ENCODE assay signal across 14 cellular contexts in the genomic region with DNA sequence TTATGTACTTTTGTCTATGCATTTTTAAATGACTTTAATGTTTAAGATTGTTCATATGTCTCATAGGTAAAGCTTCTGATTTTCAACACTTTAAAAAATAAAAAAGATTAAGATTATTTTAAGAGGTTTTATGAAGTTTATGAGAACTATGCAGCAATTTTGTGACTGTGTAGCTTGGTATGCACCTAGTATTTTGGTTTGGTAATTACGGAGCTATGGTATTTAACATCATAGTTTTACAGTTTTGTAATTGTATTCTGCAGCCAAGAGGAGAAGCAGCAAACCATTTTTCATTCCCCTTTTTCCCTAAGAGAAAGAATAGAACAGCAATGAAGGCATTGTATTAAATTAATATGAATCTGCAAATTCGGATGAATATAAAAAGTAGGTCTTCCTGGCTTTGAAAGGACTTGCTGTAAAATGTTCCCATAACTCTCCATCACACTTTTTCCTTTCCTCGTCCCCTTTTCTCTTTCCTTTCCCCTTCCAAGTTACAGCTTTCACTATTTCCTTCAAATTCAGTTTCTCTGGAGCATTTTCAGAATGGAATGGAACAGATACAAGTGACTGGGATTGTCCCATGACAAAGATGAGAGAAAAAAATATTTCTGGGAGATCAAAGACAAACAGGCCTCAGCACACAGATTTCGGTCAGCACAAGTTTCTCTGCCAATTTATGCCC. TPM values are rescaled to one million over a fixed set of nuclear protein-coding genes. Genes with fewer than 3 reads are reported as not detected.
DNase-seq lines count a peak whose midpoint lies in the region; ATAC-seq and TF ChIP-seq lines count a peak whose summit lies in the region.
"Had no signal": no experiment of that assay in that cellular context is flagged by ENCODE, and none has a peak within 500 bp of the region (broad histone marks: within the 10 kb centered on the region; RNA-seq: fewer than 3 reads in every experiment).

No MANE protein-coding gene starts in this region.

- H3K4me1 ChIP-seq in right atrium auricular region (peaks cover 0 to 8% of the 10 kb centered on the region in 2 donors), heart left ventricle (peaks cover 0 to 17% (median 0%) of the 10 kb centered on the region in 12 donors), Karpas-422 (ENCODE audit: low read length) (no peaks in the 10 kb centered on the region)

- no peak overlapping the region for H3K4me3 Mint-ChIP-seq in nephron
- H3K4me3 Mint-ChIP-seq: activated naive CD4-positive, alpha-beta T cell treated with anti-CD3 and anti-CD28 coated beads, Interleukin-2, amount 50 U/mL, for 24 hours had no signal

- TF ChIP-seq POLR2A in heart left ventricle (IDR thresholded peaks at IDR 0.05), result no peak
- TF ChIP-seq POLR2A in erythroblast (IDR thresholded peaks at IDR 0.05; ENCODE audit: low read length), result no peak

- no peak for ATAC-seq in heart left ventricle
- ATAC-seq in GM19023 (IDR thresholded peaks at IDR 0.05; ENCODE audit: unreplicated experiment), result no peak

- H3K4me2 ChIP-seq in Karpas-422 (ENCODE audit: low read depth, low read length, poor library complexity, severe bottlenecking), result no peak overlapping the region

- no peaks in the 10 kb centered on the region for H3K9me3 Mint-ChIP-seq in nephron
- H3K9me3 Mint-ChIP-seq: activated naive CD4-positive, alpha-beta T cell treated with anti-CD3 and anti-CD28 coated beads, Interleukin-2, amount 50 U/mL, for 24 hours had no signal

- no peaks in the 10 kb centered on the region for H3K9me3 ChIP-seq in right atrium auricular region
- H3K9me3 ChIP-seq in heart left ventricle, result no peaks in the 10 kb centered on the region
- H3K9me3 ChIP-seq in Karpas-422 (ENCODE audit: low read length), result no peaks in the 10 kb centered on the region

- H3K27me3 ChIP-seq in right atrium auricular region, result no peaks in the 10 kb centered on the region
- no peaks in the 10 kb centered on the region for H3K27me3 ChIP-seq in heart left ventricle
- no peaks in the 10 kb centered on the region for H3K27me3 ChIP-seq in Karpas-422 (ENCODE audit: low read length)

- no peak overlapping the region for H2AFZ ChIP-seq in Karpas-422 (ENCODE audit: low read length)

- no peaks in the 10 kb centered on the region for H3K36me3 Mint-ChIP-seq in nephron (ENCODE audit: low read depth)
- H3K36me3 Mint-ChIP-seq: activated naive CD4-positive, alpha-beta T cell treated with anti-CD3 and anti-CD28 coated beads, Interleukin-2, amount 50 U/mL, for 24 hours had no signal

- TF ChIP-seq CTCF in right atrium auricular region (IDR thresholded peaks at IDR 0.05) (no peak), heart left ventricle (IDR thresholded peaks at IDR 0.05) (no peak), cardiac fibroblast (IDR thresholded peaks at IDR 0.05; ENCODE audit: low read depth, low read length) (no peak), nephron (IDR thresholded peaks at IDR 0.05; ENCODE audit: unreplicated experiment in 3 of 3) (no peak)

- H3K79me2 ChIP-seq in Karpas-422 (ENCODE audit: low read length), result no peaks in the 10 kb centered on the region

- H3K9me2 ChIP-seq in Karpas-422 (replicated peaks; ENCODE audit: insufficient read depth, low read length), result no peaks in the 10 kb centered on the region

- H3K36me3 ChIP-seq in right atrium auricular region, result no peaks in the 10 kb centered on the region
- no peaks in the 10 kb centered on the region for H3K36me3 ChIP-seq in heart left ventricle
- no peaks in the 10 kb centered on the region for H3K36me3 ChIP-seq in Karpas-422 (ENCODE audit: insufficient read depth, low read length)

- H4K20me1 ChIP-seq in Karpas-422 (ENCODE audit: insufficient read depth, low read depth, low read length), result no peaks in the 10 kb centered on the region

- WGBS in heart left ventricle, 4 donors, result 66 to 72% (median 69%) methylated on average over 4 of the region's 4 CpGs

- H3K27ac ChIP-seq in right atrium auricular region, result peak overlapping the region; percentile 52 to 72
- peak overlapping the region in 5 of 12 donors; percentile 4 to 65 (median 38) for H3K27ac ChIP-seq in heart left ventricle
- no peak overlapping the region for H3K27ac ChIP-seq in Karpas-422 (ENCODE audit: low read length)
- H3K27ac ChIP-seq: HL-60, SK-N-MC had no signal

- no peak overlapping the region for H3K9ac ChIP-seq in Karpas-422 (ENCODE audit: low read length)

- peak overlapping the region in 2 of 3 experiments; percentile 1 to 41 for H3K27ac Mint-ChIP-seq in nephron
- H3K27ac Mint-ChIP-seq: activated naive CD4-positive, alpha-beta T cell treated with anti-CD3 and anti-CD28 coated beads, Interleukin-2, amount 50 U/mL, for 24 hours had no signal

- peaks cover 16% of the 10 kb centered on the region for H3K4me1 Mint-ChIP-seq in nephron
- H3K4me1 Mint-ChIP-seq: activated naive CD4-positive, alpha-beta T cell treated with anti-CD3 and anti-CD28 coated beads, Interleukin-2, amount 50 U/mL, for 24 hours had no signal

- no peak for DNase-seq in right atrium auricular region (ENCODE audit: low spot score)
- DNase-seq in heart left ventricle, result no peak
- DNase-seq in cardiac fibroblast (ENCODE audit: low read depth in 2 of 2), result peak; percentile 47 to 63
- no peak for DNase-seq in Karpas-422
- no peak for DNase-seq in erythroblast (lab: John Stamatoyannopoulos, UW)
- DNase-seq in DMS153 treated with DMSO at 0.1 percent for 48 hours (lab: John Stamatoyannopoulos, UW; ENCODE audit: unreplicated experiment), result no peak
- DNase-seq: cortex of kidney, MM.1S, small intestine had no signal

- intact Hi-C loops in heart left ventricle (cut with DNase I), result no loop called here

- H3K4me3 ChIP-seq in right atrium auricular region, result no peak overlapping the region
- H3K4me3 ChIP-seq in heart left ventricle, result no peak overlapping the region
- H3K4me3 ChIP-seq in cardiac fibroblast (replicated peaks in 1 of 2; ENCODE audit: low read depth in 2 of 2, low read length in 2 of 2), result no peak overlapping the region
- no peak overlapping the region for H3K4me3 ChIP-seq in Karpas-422 (ENCODE audit: low read length)
- H3K4me3 ChIP-seq: SK-N-MC had no signal

- no peaks in the 10 kb centered on the region for H3K27me3 Mint-ChIP-seq in nephron (ENCODE audit: low read depth)
- H3K27me3 Mint-ChIP-seq: activated naive CD4-positive, alpha-beta T cell treated with anti-CD3 and anti-CD28 coated beads, Interleukin-2, amount 50 U/mL, for 24 hours had no signal

RNA-seq across cellular contexts. Expression of gene PIEZO2, which starts 26.0 kb away (rescaled TPM):
- total RNA-seq in right atrium auricular region, result 1 to 10 TPM in 1 of 2 donors, under 1 TPM in 1; 0.63 to 3.0 TPM
- 1 to 10 TPM in 2 of 9 donors, under 1 TPM in 5, not detected in 2; 0.06 to 4.9 (median 0.39) TPM for total RNA-seq in heart left ventricle
- polyA plus RNA-seq in heart left ventricle, result under 1 TPM; 0.04 to 0.07 TPM
- not detected in 2 replicates for total RNA-seq in Karpas-422 (2014; rRNA removed; shearing (Covaris generic); ENCODE audit: low replicate concordance)

Comparison
In these comparisons a context has a peak if more than half of its experiments do, and no peak if none do; other contexts are left out.
1. DNase-seq: peak in cardiac fibroblast (2 of 2); none in right atrium auricular region (single experiment), heart left ventricle (0 of 5), Karpas-422 (single experiment), erythroblast (0 of 2) and DMS153 treated with DMSO at 0.1 percent for 48 hours (single experiment).